ENCODE assay signal across 1 cellular context in genomic region chr5:127084656-127085055, GRCh38.
TF ChIP-seq lines count a peak whose summit lies in the region.

No MANE protein-coding gene starts in this region.

TF ChIP-seq in HepG2, 621 proteins besides CTCF, POLR2A, EP300 and RAD21:
- TF ChIP-seq, protein P1, sequence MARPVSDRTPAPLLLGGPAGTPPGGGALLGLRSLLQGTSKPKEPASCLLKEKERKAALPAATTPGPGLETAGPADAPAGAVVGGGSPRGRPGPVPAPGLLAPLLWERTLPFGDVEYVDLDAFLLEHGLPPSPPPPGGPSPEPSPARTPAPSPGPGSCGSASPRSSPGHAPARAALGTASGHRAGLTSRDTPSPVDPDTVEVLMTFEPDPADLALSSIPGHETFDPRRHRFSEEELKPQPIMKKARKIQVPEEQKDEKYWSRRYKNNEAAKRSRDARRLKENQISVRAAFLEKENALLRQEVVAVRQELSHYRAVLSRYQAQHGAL (CRISPR knock-in tag; IDR thresholded peaks at IDR 0.05; ENCODE audit: not compliant biosample characterization) = no peak
- TF ChIP-seq MAFG (CRISPR knock-in tag; IDR thresholded peaks at IDR 0.05) = no peak
- no peak for TF ChIP-seq RBM39 (IDR thresholded peaks at IDR 0.05; ENCODE audit: low read depth, low read length, poor library complexity, severe bottlenecking)
- no peak for TF ChIP-seq LRRFIP1 (CRISPR knock-in tag; conservative IDR thresholded peaks at IDR 0.05)
- TF ChIP-seq ETV5 (CRISPR knock-in tag; IDR thresholded peaks at IDR 0.05; ENCODE audit: borderline replicate concordance) = no peak
- TF ChIP-seq ZNF318 (CRISPR knock-in tag; IDR thresholded peaks at IDR 0.05) = no peak
- no peak for TF ChIP-seq KMT2B (CRISPR knock-in tag; IDR thresholded peaks at IDR 0.05)
- no peak for TF ChIP-seq HNF4G (IDR thresholded peaks at IDR 0.05; ENCODE audit: borderline replicate concordance, low read depth, low read length)
- TF ChIP-seq HNF4G (CRISPR knock-in tag; IDR thresholded peaks at IDR 0.05; ENCODE audit: borderline replicate concordance, low read depth) = no peak
- no peak for TF ChIP-seq MBD4 (IDR thresholded peaks at IDR 0.05; ENCODE audit: borderline replicate concordance, low read length)
- TF ChIP-seq BORCS8-MEF2B (CRISPR knock-in tag; IDR thresholded peaks at IDR 0.05) = no peak
- TF ChIP-seq ZNF777 (CRISPR knock-in tag; IDR thresholded peaks at IDR 0.05) = no peak
- TF ChIP-seq DR1 (CRISPR knock-in tag; IDR thresholded peaks at IDR 0.05) = no peak
- TF ChIP-seq HDAC6 (IDR thresholded peaks at IDR 0.05; ENCODE audit: low read depth, low read length) = no peak
- no peak for TF ChIP-seq PRPF4 (IDR thresholded peaks at IDR 0.05; ENCODE audit: low read depth, low read length, poor library complexity, severe bottlenecking)
- no peak for TF ChIP-seq MYC (CRISPR knock-in tag; IDR thresholded peaks at IDR 0.05; ENCODE audit: borderline replicate concordance)
- TF ChIP-seq, protein P2, sequence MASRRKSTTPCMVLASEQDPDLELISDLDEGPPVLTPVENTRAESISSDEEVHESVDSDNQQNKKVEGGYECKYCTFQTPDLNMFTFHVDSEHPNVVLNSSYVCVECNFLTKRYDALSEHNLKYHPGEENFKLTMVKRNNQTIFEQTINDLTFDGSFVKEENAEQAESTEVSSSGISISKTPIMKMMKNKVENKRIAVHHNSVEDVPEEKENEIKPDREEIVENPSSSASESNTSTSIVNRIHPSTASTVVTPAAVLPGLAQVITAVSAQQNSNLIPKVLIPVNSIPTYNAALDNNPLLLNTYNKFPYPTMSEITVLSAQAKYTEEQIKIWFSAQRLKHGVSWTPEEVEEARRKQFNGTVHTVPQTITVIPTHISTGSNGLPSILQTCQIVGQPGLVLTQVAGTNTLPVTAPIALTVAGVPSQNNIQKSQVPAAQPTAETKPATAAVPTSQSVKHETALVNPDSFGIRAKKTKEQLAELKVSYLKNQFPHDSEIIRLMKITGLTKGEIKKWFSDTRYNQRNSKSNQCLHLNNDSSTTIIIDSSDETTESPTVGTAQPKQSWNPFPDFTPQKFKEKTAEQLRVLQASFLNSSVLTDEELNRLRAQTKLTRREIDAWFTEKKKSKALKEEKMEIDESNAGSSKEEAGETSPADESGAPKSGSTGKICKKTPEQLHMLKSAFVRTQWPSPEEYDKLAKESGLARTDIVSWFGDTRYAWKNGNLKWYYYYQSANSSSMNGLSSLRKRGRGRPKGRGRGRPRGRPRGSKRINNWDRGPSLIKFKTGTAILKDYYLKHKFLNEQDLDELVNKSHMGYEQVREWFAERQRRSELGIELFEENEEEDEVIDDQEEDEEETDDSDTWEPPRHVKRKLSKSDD (CRISPR knock-in tag; IDR thresholded peaks at IDR 0.05; ENCODE audit: low read depth) = no peak
- no peak for TF ChIP-seq XBP1 (CRISPR knock-in tag; IDR thresholded peaks at IDR 0.05)
- TF ChIP-seq PPARG (CRISPR knock-in tag; conservative IDR thresholded peaks at IDR 0.05) = no peak
- TF ChIP-seq ZNF10 (CRISPR knock-in tag; IDR thresholded peaks at IDR 0.05; ENCODE audit: borderline replicate concordance, low read depth) = no peak
